16 cellular contexts compared by ENCODE assay signal in genomic region chr6:6333498-6333897, GRCh38. TPM values are rescaled to one million over a fixed set of nuclear protein-coding genes. Genes with fewer than 3 reads are reported as not detected.
DNase-seq lines count a peak whose midpoint lies in the region; ATAC-seq and TF ChIP-seq lines count a peak whose summit lies in the region.
"Had no signal": no experiment of that assay in that cellular context is flagged by ENCODE, and none has a peak within 500 bp of the region (broad histone marks: within the 10 kb centered on the region; RNA-seq: fewer than 3 reads in every experiment).

No MANE protein-coding gene starts in this region.

- intact Hi-C loops in left ventricle myocardium superior (cut with micrococcal nuclease), result no loop called here
- intact Hi-C loops in Right ventricle myocardium inferior (cut with DNase I), result no loop called here
- intact Hi-C loops in OCI-LY7 (cut with micrococcal nuclease; ENCODE audit: unreplicated experiment), result loop anchor here (2.0 to 5.0 kb wide), 3 partner anchors 213 to 326 kb away; partner anchors contain the start of gene NRN1
- intact Hi-C loops in posterior vena cava (cut with DNase I), result no loop called here

- no peak for TF ChIP-seq CTCF in OCI-LY7 (conservative IDR thresholded peaks at IDR 0.05; ENCODE audit: low read length)
- TF ChIP-seq CTCF in chondrocyte (IDR thresholded peaks at IDR 0.05), result no peak

- no peak overlapping the region for H3K4me3 Mint-ChIP-seq in chondrocyte (ENCODE audit: unreplicated experiment)

- no peaks in the 10 kb centered on the region for H4K20me1 ChIP-seq in OCI-LY7 (ENCODE audit: insufficient read depth, low read length)

- peak overlapping the region; percentile 97 for H3K27ac ChIP-seq in OCI-LY7 (ENCODE audit: low read depth, low read length, poor library complexity, severe bottlenecking)
- H3K27ac ChIP-seq: gastroesophageal sphincter had no signal

- no peaks in the 10 kb centered on the region for H3K9me2 ChIP-seq in OCI-LY7 (ENCODE audit: insufficient read depth, low read length)

- ATAC-seq in left ventricle myocardium superior (peak; percentile 47), Right ventricle myocardium inferior (no peak), GM21423 (IDR thresholded peaks at IDR 0.05; ENCODE audit: unreplicated experiment) (no peak), HG03095 (IDR thresholded peaks at IDR 0.05; ENCODE audit: unreplicated experiment) (no peak)
- ATAC-seq: activated naive CD4-positive, alpha-beta T cell treated with anti-CD3 and anti-CD28 coated beads, Interleukin-2, amount 50 U/mL, for 72 hours; gastroesophageal sphincter; HCT116 had no signal

- POLR2A ChIA-PET in OCI-LY7 (lab: Charles Lee), result interaction anchor here (0.7 to 8.1 kb wide), 13 partner anchors 15 to 154 kb away, joined by 3 to 59 read pairs (median 4); no protein-coding TSS in a partner anchor

- BruUV-seq in OCI-LY7 (replicated peaks; lab: Mats Ljungman, UMichigan), result no TSS peak

- H3K4me2 ChIP-seq in OCI-LY7 (ENCODE audit: low read length), result peak overlapping the region; percentile 82

- CTCF ChIA-PET in OCI-LY7 (lab: Charles Lee; ENCODE audit: unreplicated experiment), result no interaction called here

- peak overlapping the region; percentile 64 for H3K4me3 ChIP-seq in OCI-LY7 (ENCODE audit: low read depth, low read length, poor library complexity, severe bottlenecking)
- H3K4me3 ChIP-seq: gastroesophageal sphincter had no signal

- peaks cover 61% of the 10 kb centered on the region for H3K4me1 Mint-ChIP-seq in chondrocyte (ENCODE audit: low read depth)

- peaks cover 81% of the 10 kb centered on the region for H3K4me1 ChIP-seq in OCI-LY7 (ENCODE audit: insufficient read depth, low read length, poor library complexity, severe bottlenecking)
- H3K4me1 ChIP-seq: gastroesophageal sphincter had no signal

- H2AFZ ChIP-seq in OCI-LY7 (ENCODE audit: low read length), result peak overlapping the region; percentile 69; the same call in 1 of the 2 replicates

- H3K9me3 Mint-ChIP-seq in chondrocyte (ENCODE audit: low read depth), result peaks cover 3% of the 10 kb centered on the region
- H3K9me3 Mint-ChIP-seq: activated naive CD4-positive, alpha-beta T cell treated with anti-CD3 and anti-CD28 coated beads, Interleukin-2, amount 50 U/mL, for 72 hours had no signal

- no peaks in the 10 kb centered on the region for H3K79me2 ChIP-seq in OCI-LY7 (ENCODE audit: insufficient read depth, low read depth, low read length)

- DNase-seq in left ventricle myocardium superior (no peak), Right ventricle myocardium inferior (ENCODE audit: missing footprints) (no peak), OCI-LY7 (ENCODE audit: low spot score) (no peak), chondrocyte (ENCODE audit: low spot score) (no peak), posterior vena cava (ENCODE audit: low spot score) (no peak), NK-92 (lab: John Stamatoyannopoulos, UW; ENCODE audit: unreplicated experiment) (no peak)
- DNase-seq: activated CD4-positive, alpha-beta T cell treated with anti-CD3 and anti-CD28 coated beads for 1 hour; DMS79; midbrain; nucleus accumbens; SW 1271 had no signal

- no peaks in the 10 kb centered on the region for H3K27me3 Mint-ChIP-seq in chondrocyte (ENCODE audit: low read depth)

- H3K36me3 ChIP-seq in OCI-LY7 (ENCODE audit: insufficient read depth, low read length), result peaks cover 5% of the 10 kb centered on the region; the same call in 1 of the 2 replicates
- H3K36me3 ChIP-seq: gastroesophageal sphincter had no signal

- H3K27ac Mint-ChIP-seq in chondrocyte (ENCODE audit: unreplicated experiment), result peak overlapping the region; percentile 80
- H3K27ac Mint-ChIP-seq: activated naive CD4-positive, alpha-beta T cell treated with anti-CD3 and anti-CD28 coated beads, Interleukin-2, amount 50 U/mL, for 72 hours had no signal

- no peaks in the 10 kb centered on the region for H3K36me3 Mint-ChIP-seq in chondrocyte (ENCODE audit: low read depth)
- H3K36me3 Mint-ChIP-seq: activated naive CD4-positive, alpha-beta T cell treated with anti-CD3 and anti-CD28 coated beads, Interleukin-2, amount 50 U/mL, for 72 hours had no signal

- peaks cover 14% of the 10 kb centered on the region for H3K9me3 ChIP-seq in OCI-LY7 (ENCODE audit: low read length)

RNA-seq across cellular contexts. Expression of gene F13A1, which starts 13.0 kb away (rescaled TPM):
- total RNA-seq in left ventricle myocardium superior (100 TPM), Right ventricle myocardium inferior (188 TPM), OCI-LY7 (2022) (0.63 and 1.1 TPM in 2 replicates), chondrocyte (0.94 to 2.9 TPM (median 2.7 TPM) in 3 replicates), posterior vena cava (100 to 1,000 TPM; 100 to 494 TPM)
- total RNA-seq in OCI-LY7 (2014; rRNA removed; shearing (Covaris generic)), result 0.13 TPM in 2 replicates
- total RNA-seq: activated naive CD4-positive, alpha-beta T cell treated with anti-CD3 and anti-CD28 coated beads, Interleukin-2, amount 50 U/mL, for 72 hours had no signal

Comparison
In these comparisons a context has a peak if more than half of its experiments do, and no peak if none do; other contexts are left out.
1. RNA of gene F13A1, which starts 13.0 kb away (total RNA-seq): 100 to 494 TPM in posterior vena cava, 188 TPM in Right ventricle myocardium inferior (single experiment) and 100 TPM in left ventricle myocardium superior (single experiment); 0.94 to 2.9 TPM in chondrocyte and 0.13 to 1.1 TPM in OCI-LY7; every median in the first group is over 10 times any median in the second.